8 cellular contexts compared by ENCODE assay signal in the genomic region with DNA sequence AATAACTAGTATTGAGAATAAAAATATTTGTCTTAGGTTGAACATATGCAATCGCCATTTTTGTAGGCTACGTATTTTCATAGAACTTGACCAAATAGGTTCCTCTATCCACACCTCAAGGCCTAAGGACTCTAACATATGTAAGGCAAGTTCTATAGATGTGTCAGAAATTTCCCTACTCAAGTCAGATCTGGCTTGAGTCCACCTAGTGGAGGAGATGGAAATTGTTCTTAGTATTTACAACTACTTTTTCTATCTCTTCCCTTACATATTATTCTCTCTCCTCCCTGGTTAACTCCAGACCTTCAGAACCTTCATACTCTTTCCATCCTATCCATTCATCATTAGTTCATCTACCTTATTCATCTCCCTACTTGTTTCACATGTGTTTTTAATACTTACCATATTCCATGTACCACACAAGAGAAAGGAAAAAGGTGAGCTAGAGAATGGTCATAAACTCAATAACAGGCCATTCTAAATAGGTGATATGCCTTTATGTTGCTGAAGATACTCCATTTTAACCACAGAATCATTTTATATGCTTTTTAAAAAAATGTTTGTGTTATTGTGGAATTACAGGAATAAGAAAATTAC.
A peak's percentile ranks its signal among the peaks of the same experiment; 100 is the strongest.
DNase-seq lines count a peak whose midpoint lies in the region; ATAC-seq and TF ChIP-seq lines count a peak whose summit lies in the region.

No MANE protein-coding gene starts in this region.

- CTCF ChIA-PET in OCI-LY7 (lab: Charles Lee; ENCODE audit: unreplicated experiment) = no interaction called here

- ATAC-seq in GM19438 (IDR thresholded peaks at IDR 0.05; ENCODE audit: low read depth, unreplicated experiment) (peak; percentile 78), HG03432 (IDR thresholded peaks at IDR 0.05; ENCODE audit: unreplicated experiment) (peak; percentile 88)

- POLR2A ChIA-PET in OCI-LY7 (lab: Charles Lee) = no interaction called here

- no peak overlapping the region for H3K4me3 ChIP-seq in OCI-LY7 (ENCODE audit: low read depth, low read length, poor library complexity, severe bottlenecking)

- DNase-seq in EL = peak; percentile 49
- peak; percentile 47 for DNase-seq in OCI-LY7 (ENCODE audit: low spot score)
- DNase-seq in erythroblast (lab: John Stamatoyannopoulos, UW) = peak; percentile 14 to 40
- peak; percentile 45 for DNase-seq in pons (ENCODE audit: low spot score)
- DNase-seq in activated effector memory CD4-positive, alpha-beta T cell treated with Interleukin-2 at 50 U/mL for 16 hours = no peak
- DNase-seq in NCI-H526 treated with DMSO at 0.1 percent for 48 hours (lab: John Stamatoyannopoulos, UW) = no peak

- intact Hi-C loops in OCI-LY7 (cut with micrococcal nuclease; ENCODE audit: unreplicated experiment) = loop anchor here (5.0 kb wide), 1 partner anchor 549 kb away; no protein-coding TSS in a partner anchor

- H3K36me3 ChIP-seq in OCI-LY7 (ENCODE audit: insufficient read depth, low read length) = no peaks in the 10 kb centered on the region

- no peak overlapping the region for H3K27ac ChIP-seq in OCI-LY7 (ENCODE audit: low read depth, low read length, poor library complexity, severe bottlenecking)

- no peaks in the 10 kb centered on the region for H3K9me2 ChIP-seq in OCI-LY7 (ENCODE audit: insufficient read depth, low read length)

- H2AFZ ChIP-seq in OCI-LY7 (ENCODE audit: low read length) = no peak overlapping the region

- no peaks in the 10 kb centered on the region for H3K79me2 ChIP-seq in OCI-LY7 (ENCODE audit: insufficient read depth, low read depth, low read length)

- TF ChIP-seq POLR2A in erythroblast (IDR thresholded peaks at IDR 0.05; ENCODE audit: low read length) = no peak

- H4K20me1 ChIP-seq in OCI-LY7 (ENCODE audit: insufficient read depth, low read length) = no peaks in the 10 kb centered on the region

- peak; percentile 80 for TF ChIP-seq CTCF in OCI-LY7 (conservative IDR thresholded peaks at IDR 0.05; ENCODE audit: low read length)

- no peaks in the 10 kb centered on the region for H3K9me3 ChIP-seq in OCI-LY7 (ENCODE audit: low read length)

- H3K4me1 ChIP-seq in OCI-LY7 (ENCODE audit: insufficient read depth, low read length, poor library complexity, severe bottlenecking) = no peaks in the 10 kb centered on the region

- H3K4me2 ChIP-seq in OCI-LY7 (ENCODE audit: low read length) = no peak overlapping the region

- no TSS peak for BruUV-seq in OCI-LY7 (replicated peaks; lab: Mats Ljungman, UMichigan)

Comparison
In these comparisons a context has a peak if more than half of its experiments do, and no peak if none do; other contexts are left out.
1. DNase-seq: peak in EL (single experiment), OCI-LY7 (single experiment), erythroblast (2 of 2) and pons (single experiment); none in activated effector memory CD4-positive, alpha-beta T cell treated with Interleukin-2 at 50 U/mL for 16 hours (single experiment) and NCI-H526 treated with DMSO at 0.1 percent for 48 hours (single experiment).